In genomic region chr1:240415532-240415931, GRCh38 we compare ENCODE assay signal across 22 cellular contexts.
DNase-seq lines count a peak whose midpoint lies in the region; ATAC-seq and TF ChIP-seq lines count a peak whose summit lies in the region.
"Had no signal": no experiment of that assay in that cellular context is flagged by ENCODE, and none has a peak within 500 bp of the region (broad histone marks: within the 10 kb centered on the region; RNA-seq: fewer than 3 reads in every experiment).

No MANE protein-coding gene starts in this region.

- H3K79me2 ChIP-seq in PC-3 (ENCODE audit: low read length): no peaks in the 10 kb centered on the region

- H3K9me3 ChIP-seq in breast epithelium: no peaks in the 10 kb centered on the region
- H3K9me3 ChIP-seq in PC-3 (ENCODE audit: low read length): no peaks in the 10 kb centered on the region
- H3K9me3 ChIP-seq: BE2C, HAP-1, MG63 had no signal

- no peaks in the 10 kb centered on the region for H3F3A ChIP-seq in PC-3 (ENCODE audit: low read length, unreplicated experiment)

- CTCF ChIA-PET in MCF 10A (lab: Yijun Ruan, JAX) (interaction anchor here (0.7 to 1.6 kb wide), 5 partner anchors 13 to 333 kb away, joined by 3 to 5 read pairs (median 5); no protein-coding TSS in a partner anchor), PC-3 (lab: Charles Lee) (interaction anchor here (0.5 to 0.7 kb wide), 4 partner anchors 23 to 805 kb away, joined by 3 to 8 read pairs (median 4); no protein-coding TSS in a partner anchor)

- H4K20me1 ChIP-seq in PC-3 (ENCODE audit: low read length): no peaks in the 10 kb centered on the region

- no peak overlapping the region for H2AFZ ChIP-seq in PC-3 (ENCODE audit: low read length)
- H2AFZ ChIP-seq: GM23338 had no signal

- H3K27ac Mint-ChIP-seq in MCF 10A (ENCODE audit: low read depth, unreplicated experiment): peak overlapping the region; percentile 1
- H3K27ac Mint-ChIP-seq: GM23338, IgD-negative memory B cell had no signal

- DNase-seq in MCF 10A (ENCODE audit: unreplicated experiment) (peak; percentile 30), breast epithelium (ENCODE audit: low spot score in 2 of 2) (no peak), PC-3 (peak; percentile 85), epithelial cell of esophagus (ENCODE audit: low read depth) (peak; percentile 58), NCI-H1436 (lab: John Stamatoyannopoulos, UW) (no peak), iPS-NIHi7 (ENCODE audit: extremely low spot score) (no peak)
- no peak for DNase-seq in NK-92 treated with Interleukin-12 subunit alpha and Interleukin-12 subunit beta, amount 100 ng/mL, for 24 hours (lab: John Stamatoyannopoulos, UW)
- DNase-seq: BE2C, DND-41, Karpas-422, MG63, NCI-H1048, NCI-H1436 treated with DMSO at 0.1 percent for 48 hours, NCI-H2029, NCI-H226, NCI-H510A treated with DMSO at 0.1 percent for 48 hours, NCI-H748 treated with DMSO at 0.1 percent for 48 hours, SHP77 had no signal

- H3K36me3 ChIP-seq in breast epithelium (no peaks in the 10 kb centered on the region), PC-3 (ENCODE audit: low read depth, low read length) (no peaks in the 10 kb centered on the region)
- H3K36me3 ChIP-seq: BE2C, HAP-1 had no signal

- no peaks in the 10 kb centered on the region for H3K9me2 ChIP-seq in PC-3 (replicated peaks; ENCODE audit: low read length)

- no peak overlapping the region for H3K4me3 ChIP-seq in breast epithelium
- H3K4me3 ChIP-seq in PC-3 (ENCODE audit: low read length): peak overlapping the region; percentile 35; the same call in 1 of the 2 replicates
- H3K4me3 ChIP-seq in epithelial cell of esophagus (ENCODE audit: low read length): no peak overlapping the region
- H3K4me3 ChIP-seq: GM23338, HAP-1, MG63 had no signal

- no peaks in the 10 kb centered on the region for H3K36me3 Mint-ChIP-seq in MCF 10A (ENCODE audit: insufficient read depth, unreplicated experiment)
- H3K36me3 Mint-ChIP-seq: IgD-negative memory B cell had no signal

- POLR2A ChIA-PET in MCF 10A (lab: Yijun Ruan, JAX): interaction anchor here (0.6 to 3.9 kb wide), 8 partner anchors 14 to 266 kb away, joined by 3 to 23 read pairs (median 5); no protein-coding TSS in a partner anchor
- POLR2A ChIA-PET in PC-3 (lab: Charles Lee; ENCODE audit: unreplicated experiment): no interaction called here

- H3K27ac ChIP-seq in breast epithelium (no peak overlapping the region), PC-3 (ENCODE audit: low read length) (peak overlapping the region; percentile 57)

- intact Hi-C loops in MCF 10A (cut with micrococcal nuclease): no loop called here
- intact Hi-C loops in breast epithelium (cut with DNase I; ENCODE audit: low total_unique reads): no loop called here
- intact Hi-C loops in PC-3 (cut with micrococcal nuclease): loop anchor here (1.0 kb wide), 1 partner anchor 224 kb away; no protein-coding TSS in a partner anchor

- H3K27me3 ChIP-seq in breast epithelium (no peaks in the 10 kb centered on the region), PC-3 (ENCODE audit: low read length) (no peaks in the 10 kb centered on the region)
- H3K27me3 ChIP-seq: BE2C, MG63 had no signal

- no peaks in the 10 kb centered on the region for H3K9me3 Mint-ChIP-seq in MCF 10A (ENCODE audit: unreplicated experiment)
- H3K9me3 Mint-ChIP-seq: GM23338 had no signal

- H3K4me1 Mint-ChIP-seq in MCF 10A (ENCODE audit: insufficient read depth, unreplicated experiment): peaks cover 38% of the 10 kb centered on the region
- H3K4me1 Mint-ChIP-seq: GM23338, IgD-negative memory B cell had no signal

- no peak for TF ChIP-seq POLR2A in breast epithelium (IDR thresholded peaks at IDR 0.05)

- no peaks in the 10 kb centered on the region for H3K27me3 Mint-ChIP-seq in MCF 10A (ENCODE audit: insufficient read depth, unreplicated experiment)
- H3K27me3 Mint-ChIP-seq: IgD-negative memory B cell had no signal

- H3K4me2 ChIP-seq in PC-3 (ENCODE audit: low read length): peak overlapping the region; percentile 73
- H3K4me2 ChIP-seq: GM23338 had no signal

- TF ChIP-seq CTCF in MCF 10A (IDR thresholded peaks at IDR 0.05; ENCODE audit: unreplicated experiment) (no peak), breast epithelium (IDR thresholded peaks at IDR 0.05) (no peak), PC-3 (conservative IDR thresholded peaks at IDR 0.05; ENCODE audit: low read depth, low read length) (no peak), epithelial cell of esophagus (IDR thresholded peaks at IDR 0.05; ENCODE audit: insufficient read depth, low read depth, low read length, missing control alignments) (no peak)

- H3K4me1 ChIP-seq in breast epithelium (no peaks in the 10 kb centered on the region), PC-3 (ENCODE audit: insufficient read depth, low read length) (peaks cover 25% of the 10 kb centered on the region)
- H3K4me1 ChIP-seq: BE2C, HAP-1 had no signal

- no peak overlapping the region for H3K9ac ChIP-seq in PC-3 (ENCODE audit: low read length)

- no peak overlapping the region for H3K4me3 Mint-ChIP-seq in MCF 10A (ENCODE audit: unreplicated experiment)
- H3K4me3 Mint-ChIP-seq: GM23338, IgD-negative memory B cell had no signal

- ATAC-seq in PC-3 (peak; percentile 99), HG02798 (IDR thresholded peaks at IDR 0.05; ENCODE audit: poor library complexity, unreplicated experiment) (no peak)
- ATAC-seq: GM23338 had no signal

- BruUV-seq in MCF 10A (replicated peaks; lab: Mats Ljungman, UMichigan): no TSS peak
- BruUV-seq in PC-3 (replicated peaks; lab: Mats Ljungman, UMichigan): no TSS peak

Comparison
In these comparisons a context has a peak if more than half of its experiments do, and no peak if none do; other contexts are left out.
1. DNase-seq: peak in MCF 10A (single experiment), PC-3 (single experiment) and epithelial cell of esophagus (single experiment); none in breast epithelium (0 of 2), NCI-H1436 (single experiment), iPS-NIHi7 (single experiment) and NK-92 treated with Interleukin-12 subunit alpha and Interleukin-12 subunit beta, amount 100 ng/mL, for 24 hours (single experiment).